ENCODE assay signal across 8 cellular contexts in the genomic region with DNA sequence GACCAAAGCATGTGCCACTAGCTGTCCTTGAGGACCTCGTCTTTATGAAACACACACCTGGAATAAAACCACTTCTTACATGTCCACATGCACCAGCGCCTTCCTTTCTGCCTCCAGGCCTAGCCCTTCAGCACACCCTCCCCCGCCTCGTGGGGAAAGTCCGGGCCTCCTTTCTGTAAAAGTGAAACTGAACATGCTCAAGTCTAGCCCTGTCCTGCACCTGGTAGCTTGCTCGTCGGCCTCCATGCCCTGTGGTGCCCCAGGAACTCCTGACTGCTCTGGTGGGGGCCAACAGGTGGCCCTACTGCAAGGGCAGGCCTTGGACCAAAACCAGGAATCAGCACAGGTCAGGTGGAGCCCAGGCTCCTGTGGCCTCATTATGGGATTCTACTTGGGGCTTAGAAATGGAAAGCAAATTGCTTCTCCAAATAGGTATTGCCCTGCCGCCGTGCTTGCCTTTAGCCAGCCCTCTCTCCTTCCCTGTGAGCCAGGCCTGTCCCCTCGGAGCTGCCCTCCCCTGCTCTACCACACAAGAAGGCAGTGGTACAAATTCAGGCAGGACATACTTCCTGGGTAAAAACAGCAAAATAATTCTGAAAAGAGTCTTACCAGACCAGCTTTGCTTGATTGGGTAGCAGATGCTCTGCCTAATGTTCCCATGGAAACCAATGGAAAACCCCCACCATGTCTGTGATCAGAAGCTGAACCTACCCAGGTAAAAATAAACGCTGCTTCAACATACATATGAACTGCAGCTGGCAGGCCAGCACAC. TPM values are rescaled to one million over a fixed set of nuclear protein-coding genes. Genes with fewer than 3 reads are reported as not detected.
DNase-seq lines count a peak whose midpoint lies in the region; ATAC-seq, FAIRE-seq and TF ChIP-seq lines count a peak whose summit lies in the region.

No MANE protein-coding gene starts in this region.

- peak; percentile 89 for ATAC-seq in GM18511 (IDR thresholded peaks at IDR 0.05; ENCODE audit: unreplicated experiment)
- peak; percentile 87 for ATAC-seq in HG02610 (IDR thresholded peaks at IDR 0.05; ENCODE audit: unreplicated experiment)
- peak; percentile 59; the same call in 1 of the 2 replicates for ATAC-seq in Panc1
- peak; percentile 88 for ATAC-seq in activated naive CD8-positive, alpha-beta T cell treated with anti-CD3 and anti-CD28 coated beads, Interleukin-2, amount 10 ng/mL, durations not matched to agents 7 days and 5 days (ENCODE audit: low read depth)

- DNase-seq in Panc1 (ENCODE audit: low read depth, low spot score): no peak
- DNase-seq in activated naive CD8-positive, alpha-beta T cell treated with anti-CD3 and anti-CD28 coated beads, Interleukin-2, amount 10 ng/mL, durations not matched to agents 7 days and 5 days: peak; percentile 68
- DNase-seq in small intestine: peak; percentile 87
- no peak for DNase-seq in substantia nigra (lab: John Stamatoyannopoulos, UW)
- DNase-seq in EL: no peak
- no peak for DNase-seq in COR-L47 (lab: John Stamatoyannopoulos, UW)

- TF ChIP-seq CTCF in Panc1 (IDR thresholded peaks at IDR 0.05): no peak

- no peaks in the 10 kb centered on the region for H3K9me3 Mint-ChIP-seq in activated naive CD8-positive, alpha-beta T cell treated with anti-CD3 and anti-CD28 coated beads, Interleukin-2, amount 10 ng/mL, durations not matched to agents 7 days and 5 days

- H3K9me3 ChIP-seq in Panc1 (ENCODE audit: control insufficient read depth, insufficient read depth, low read depth, low read length) (no peaks in the 10 kb centered on the region), small intestine (ENCODE audit: control insufficient read depth, low read depth) (no peaks in the 10 kb centered on the region)

- H3K4me3 ChIP-seq in Panc1 (ENCODE audit: low read depth in 2 of 2, low read length in 2 of 2): no peak overlapping the region
- H3K4me3 ChIP-seq in small intestine (ENCODE audit: low read depth in 1 of 2, low read length in 2 of 2): no peak overlapping the region

- CTCF ChIA-PET in Panc1 (lab: Charles Lee): no interaction called here

- in situ Hi-C loops in Panc1 (cut with HindIII; ENCODE audit: low pct_unique_long_range_greater_than_20kb, low sequenced_read_pairs): no loop called here

- 19 to 39% (median 20%) methylated on average over 11 of the region's 11 CpGs for WGBS in small intestine, 3 donors

- H3K4me1 Mint-ChIP-seq in activated naive CD8-positive, alpha-beta T cell treated with anti-CD3 and anti-CD28 coated beads, Interleukin-2, amount 10 ng/mL, durations not matched to agents 7 days and 5 days: peaks cover 17% of the 10 kb centered on the region

- BruUV-seq in Panc1 (replicated peaks; lab: Mats Ljungman, UMichigan): no TSS peak

- no peaks in the 10 kb centered on the region for H3K27me3 ChIP-seq in Panc1 (ENCODE audit: control insufficient read depth, insufficient read depth, low read length)
- H3K27me3 ChIP-seq in small intestine (ENCODE audit: control insufficient read depth in 2 of 2, insufficient read depth in 2 of 2, low read length in 2 of 2): no peaks in the 10 kb centered on the region

- peak overlapping the region; percentile 91 for H3K27ac Mint-ChIP-seq in activated naive CD8-positive, alpha-beta T cell treated with anti-CD3 and anti-CD28 coated beads, Interleukin-2, amount 10 ng/mL, durations not matched to agents 7 days and 5 days

- no peak overlapping the region for H3K27ac ChIP-seq in Panc1 (ENCODE audit: low read length)
- peak overlapping the region in 1 of 2 donors; percentile 47 for H3K27ac ChIP-seq in small intestine (ENCODE audit: low read depth in 1 of 2, low read length in 1 of 2)
- H3K27ac ChIP-seq in substantia nigra (ENCODE audit: low read depth, low read length, poor library complexity, severe bottlenecking): no peak overlapping the region

- H3K36me3 ChIP-seq in Panc1 (ENCODE audit: control insufficient read depth, insufficient read depth, low read length) (no peaks in the 10 kb centered on the region), small intestine (ENCODE audit: control insufficient read depth in 2 of 2, insufficient read depth in 2 of 2, low read length in 2 of 2) (no peaks in the 10 kb centered on the region)

- no peak for FAIRE-seq in small intestine (lab: Jason Lieb, UNC)

- POLR2A ChIA-PET in Panc1 (lab: Charles Lee): interaction anchor here (0.6 kb wide), 1 partner anchor 163 kb away, joined by 3 read pairs; no protein-coding TSS in a partner anchor
- POLR2A ChIA-PET in activated naive CD8-positive, alpha-beta T cell treated with anti-CD3 and anti-CD28 coated beads, Interleukin-2, amount 10 ng/mL, durations not matched to agents 7 days and 5 days (lab: Charles Lee): interaction anchor here (0.8 to 1.9 kb wide), 3 partner anchors 14 to 44 kb away, joined by 3 to 10 read pairs (median 6); partner anchors contain the start of genes ERH and SLC39A9

- intact Hi-C loops in Panc1 (cut with micrococcal nuclease; ENCODE audit: unreplicated experiment): loop anchor here (10.0 kb wide), 1 partner anchor 110 kb away; no protein-coding TSS in a partner anchor

- H3K27me3 Mint-ChIP-seq in activated naive CD8-positive, alpha-beta T cell treated with anti-CD3 and anti-CD28 coated beads, Interleukin-2, amount 10 ng/mL, durations not matched to agents 7 days and 5 days: peaks cover 2% of the 10 kb centered on the region

- H3K4me1 ChIP-seq in Panc1 (ENCODE audit: control insufficient read depth, insufficient read depth, low read length) (no peaks in the 10 kb centered on the region), small intestine (ENCODE audit: control insufficient read depth in 2 of 2, insufficient read depth in 1 of 2, low read depth in 1 of 2, low read length in 1 of 2) (peaks cover 0 to 3% of the 10 kb centered on the region in 2 donors)

- H3K36me3 Mint-ChIP-seq in activated naive CD8-positive, alpha-beta T cell treated with anti-CD3 and anti-CD28 coated beads, Interleukin-2, amount 10 ng/mL, durations not matched to agents 7 days and 5 days: no peaks in the 10 kb centered on the region

- peak overlapping the region; percentile 26 for H3K4me3 Mint-ChIP-seq in activated naive CD8-positive, alpha-beta T cell treated with anti-CD3 and anti-CD28 coated beads, Interleukin-2, amount 10 ng/mL, durations not matched to agents 7 days and 5 days

RNA-seq across cellular contexts. Expression of gene ERH, which starts 43.5 kb away (rescaled TPM):
- 222 TPM for total RNA-seq in Panc1 (2021; ENCODE audit: unreplicated experiment)
- 266 TPM for polyA plus RNA-seq in Panc1 (2012; ENCODE audit: insufficient read length)
- total RNA-seq in activated naive CD8-positive, alpha-beta T cell treated with anti-CD3 and anti-CD28 coated beads, Interleukin-2, amount 10 ng/mL, durations not matched to agents 7 days and 5 days: 100 to 1,000 TPM; 226 to 233 TPM
- polyA plus RNA-seq in small intestine: 100 to 1,000 TPM; 131 to 207 (median 134) TPM

RNA-seq across cellular contexts. Expression of gene SLC39A9, which starts 43.9 kb away (rescaled TPM):
- 63.4 TPM for total RNA-seq in Panc1 (2021; ENCODE audit: unreplicated experiment)
- 25.3 TPM for polyA plus RNA-seq in Panc1 (2012; ENCODE audit: insufficient read length)
- total RNA-seq in activated naive CD8-positive, alpha-beta T cell treated with anti-CD3 and anti-CD28 coated beads, Interleukin-2, amount 10 ng/mL, durations not matched to agents 7 days and 5 days: 10 to 100 TPM; 39.8 to 40.5 TPM
- polyA plus RNA-seq in small intestine: 10 to 100 TPM; 25.1 to 36.1 (median 27.1) TPM

Comparison
In these comparisons a context has a peak if more than half of its experiments do, and no peak if none do; other contexts are left out.
1. DNase-seq: peak in activated naive CD8-positive, alpha-beta T cell treated with anti-CD3 and anti-CD28 coated beads, Interleukin-2, amount 10 ng/mL, durations not matched to agents 7 days and 5 days (single experiment) and small intestine (single experiment); none in Panc1 (single experiment), substantia nigra (0 of 49), EL (single experiment) and COR-L47 (single experiment).
2. Peak in every context shown above with its lines, with median percentiles within 50 percentile points of each other: ATAC-seq.